In genomic region chr6:109095036-109095820, GRCh38 we compare ENCODE assay signal across 8 cellular contexts. TPM values are rescaled to one million over a fixed set of nuclear protein-coding genes. Genes with fewer than 3 reads are reported as not detected.
DNase-seq lines count a peak whose midpoint lies in the region; ATAC-seq and TF ChIP-seq lines count a peak whose summit lies in the region.

CEP57L1 (plus strand) TSS chr6:109095507; CDS start chr6:109145222, 49,715 bp downstream.

- H3K9ac ChIP-seq in mucosa of stomach (ENCODE audit: low read length), result peak within 1 kb of the TSS; percentile 74

- peak; percentile 96 for DNase-seq in DMS79 (lab: John Stamatoyannopoulos, UW)
- peak; percentile 98 for DNase-seq in KBM-7
- peak; percentile 93 to 98 (median 94) for DNase-seq in Peyer's patch
- DNase-seq in activated T-cell treated with anti-CD3 and anti-CD28 coated beads, Interleukin-2, amount 50 U/mL, for 48 hours, result peak; percentile 95 to 96
- peak; percentile 87 to 89 for DNase-seq in stimulated activated CD8-positive, alpha-beta memory T cell treated with anti-CD3 and anti-CD28 coated beads, Interleukin-7, amount 100 ng/mL, for 1 hour (ENCODE audit: low read depth in 2 of 2)

- TF ChIP-seq POLR2A in Peyer's patch (IDR thresholded peaks at IDR 0.05), result peak; percentile 48 to 53

- TF ChIP-seq CTCF in Peyer's patch (IDR thresholded peaks at IDR 0.05), result peak in 3 of 6 experiments; percentile 29 to 30 (median 29)

- in situ Hi-C loops in KBM-7 (cut with MboI; ENCODE audit: low pct_unique_long_range_greater_than_20kb, low sequenced_read_pairs), result loop anchor here (25.0 kb wide), 1 partner anchor 1133 kb away; the partner anchor contains the start of gene SEC63

- no peaks in the 10 kb centered on the region for H3K27me3 ChIP-seq in Peyer's patch
- H3K27me3 ChIP-seq in esophagus (ENCODE audit: control insufficient read depth in 1 of 2, insufficient read depth in 2 of 2, low read length in 2 of 2), result no peaks in the 10 kb centered on the region
- no peaks in the 10 kb centered on the region for H3K27me3 ChIP-seq in mucosa of stomach (ENCODE audit: control insufficient read depth, insufficient read depth, low read length)

- H3K4me3 ChIP-seq in Peyer's patch (peak within 1 kb of the TSS; percentile 62 to 79 (median 74)), esophagus (ENCODE audit: low read depth in 1 of 2, low read length in 2 of 2) (peak within 1 kb of the TSS; percentile 76 to 82), mucosa of stomach (ENCODE audit: low read length) (peak within 1 kb of the TSS; percentile 31)

- whole genome bisulfite sequencing in esophagus, 2 donors, result 0% methylated on average over 46 to 49 of the region's 49 CpGs

- peak; percentile 70 for ATAC-seq in GM21717 (IDR thresholded peaks at IDR 0.05; ENCODE audit: unreplicated experiment)

- H3K27ac ChIP-seq in Peyer's patch (peak within 1 kb of the TSS; percentile 97 to 99 (median 98)), esophagus (ENCODE audit: low read depth in 2 of 2, low read length in 1 of 2) (peak within 1 kb of the TSS; percentile 96 to 99)

- H3K36me3 ChIP-seq in Peyer's patch (no peaks in the 10 kb centered on the region), esophagus (ENCODE audit: control insufficient read depth in 2 of 2, insufficient read depth in 2 of 2, low read length in 1 of 2) (no peaks in the 10 kb centered on the region), mucosa of stomach (ENCODE audit: control insufficient read depth, insufficient read depth, low read length) (no peaks in the 10 kb centered on the region)

- H3K4me1 ChIP-seq in Peyer's patch (peaks cover 0 to 36% (median 3%) of the 10 kb centered on the region in 4 donors), esophagus (ENCODE audit: control insufficient read depth in 2 of 2, insufficient read depth in 2 of 2, low read length in 1 of 2) (peaks cover 0 to 4% of the 10 kb centered on the region in 2 donors), mucosa of stomach (ENCODE audit: control insufficient read depth, insufficient read depth, low read length) (no peaks in the 10 kb centered on the region)

- no peaks in the 10 kb centered on the region for H3K9me3 ChIP-seq in Peyer's patch
- no peaks in the 10 kb centered on the region for H3K9me3 ChIP-seq in esophagus (ENCODE audit: control insufficient read depth in 2 of 2, insufficient read depth in 1 of 2, low read depth in 1 of 2, low read length in 1 of 2)
- H3K9me3 ChIP-seq in mucosa of stomach (ENCODE audit: control insufficient read depth, low read length), result no peaks in the 10 kb centered on the region

RNA-seq across cellular contexts. Expression of gene CEP57L1, which starts in this region (rescaled TPM):
- total RNA-seq in Peyer's patch, result 10 to 100 TPM in 3 of 4 donors, 1 to 10 TPM in 1; 8.6 to 25.6 (median 23.5) TPM
- polyA plus RNA-seq in esophagus, result 1 to 10 TPM; 3.1 to 4.8 TPM

Comparison
In these comparisons a context has a peak if more than half of its experiments do, and no peak if none do; other contexts are left out.
1. Peak in every context shown above with its lines: DNase-seq, ATAC-seq, H3K4me3 ChIP-seq and H3K27ac ChIP-seq.